ENCODE assay signal across 11 cellular contexts in genomic region chr12:50824914-50825313, GRCh38. TPM values are rescaled to one million over a fixed set of nuclear protein-coding genes. Genes with fewer than 3 reads are reported as not detected.
DNase-seq lines count a peak whose midpoint lies in the region; ATAC-seq, FAIRE-seq and TF ChIP-seq lines count a peak whose summit lies in the region.
"Had no signal": no experiment of that assay in that cellular context is flagged by ENCODE, and none has a peak within 500 bp of the region (broad histone marks: within the 10 kb centered on the region; RNA-seq: fewer than 3 reads in every experiment).

No MANE protein-coding gene starts in this region.

- TF ChIP-seq POLR2A in K562 (conservative IDR thresholded peaks at IDR 0.05), result no peak
- no peak for TF ChIP-seq POLR2A in upper lobe of left lung (IDR thresholded peaks at IDR 0.05)

- H3K36me3 Mint-ChIP-seq in activated T-cell treated with anti-CD3 and anti-CD28 coated beads, Interleukin-2, amount 50 U/mL, for 72 hours (ENCODE audit: insufficient read depth in 2 of 2), result no peaks in the 10 kb centered on the region

- in situ Hi-C loops in K562 (cut with MboI), result loop anchor here (5.0 kb wide), 1 partner anchor 527 kb away; no protein-coding TSS in a partner anchor

- no peak overlapping the region for H3K18ac ChIP-seq in mesenchymal stem cell (ENCODE audit: low read depth in 1 of 2, low read length in 2 of 2)

- H3K4me3 ChIP-seq in K562, result no peak overlapping the region
- H3K4me3 ChIP-seq in mesenchymal stem cell (ENCODE audit: insufficient read depth in 1 of 2, low read depth in 1 of 2, low read length in 2 of 2), result no peak overlapping the region
- no peak overlapping the region for H3K4me3 ChIP-seq in upper lobe of left lung
- H3K4me3 ChIP-seq: HAP-1 had no signal

- peaks cover 0 to 3% of the 10 kb centered on the region in 2 experiments; a peak in 1 of 5 replicates for H3K4me1 ChIP-seq in K562 (replicated peaks in 1 of 2; ENCODE audit: control insufficient read depth in 2 of 2, insufficient read depth in 2 of 2, low read length in 2 of 2)
- H3K4me1 ChIP-seq in mesenchymal stem cell (ENCODE audit: control insufficient read depth, insufficient read depth, low read depth, low read length), result peaks cover 1% of the 10 kb centered on the region
- peaks cover 0 to 4% (median 2%) of the 10 kb centered on the region in 4 donors for H3K4me1 ChIP-seq in upper lobe of left lung

- H3K9me1 ChIP-seq in K562 (ENCODE audit: control insufficient read depth, insufficient read depth, low read length), result no peaks in the 10 kb centered on the region

- no peaks in the 10 kb centered on the region for H3K9me3 ChIP-seq in K562 (replicated peaks; ENCODE audit: control insufficient read depth, insufficient read depth, low read depth, low read length)
- H3K9me3 ChIP-seq in mesenchymal stem cell (ENCODE audit: control insufficient read depth, low read length), result no peaks in the 10 kb centered on the region
- H3K9me3 ChIP-seq in upper lobe of left lung, result no peaks in the 10 kb centered on the region
- H3K9me3 ChIP-seq: HAP-1 had no signal

- no peak for DNase-seq in activated T-cell treated with anti-CD3 and anti-CD28 coated beads, Interleukin-2, amount 50 U/mL, for 72 hours
- DNase-seq in activated T-cell treated with anti-CD3 and anti-CD28 coated beads, Interleukin-2, amount 50 U/mL, for 48 hours, result no peak
- no peak for DNase-seq in K562 (ENCODE audit: extremely low read depth in 1 of 4, low spot score in 3 of 4)
- no peak for DNase-seq in mesenchymal stem cell
- DNase-seq in upper lobe of left lung, result no peak
- no peak for DNase-seq in midbrain (lab: John Stamatoyannopoulos, UW)
- no peak for DNase-seq in GM20000 (ENCODE audit: low spot score)
- DNase-seq: activated CD4-positive, alpha-beta T cell treated with anti-CD3 and anti-CD28 coated beads for 1 hour had no signal

- H2BK120ac ChIP-seq in mesenchymal stem cell (ENCODE audit: low read depth, low read length), result no peak overlapping the region

- H3K4me1 Mint-ChIP-seq in activated T-cell treated with anti-CD3 and anti-CD28 coated beads, Interleukin-2, amount 50 U/mL, for 72 hours (ENCODE audit: low read depth), result peaks cover 9% of the 10 kb centered on the region

- H3K36me3 ChIP-seq in K562 (ENCODE audit: control insufficient read depth, insufficient read depth, low read length) (no peaks in the 10 kb centered on the region), mesenchymal stem cell (ENCODE audit: control insufficient read depth in 1 of 2, insufficient read depth in 2 of 2, low read depth in 1 of 2, low read length in 2 of 2) (peaks cover 4 to 12% of the 10 kb centered on the region in 2 experiments), upper lobe of left lung (peaks cover 0 to 9% (median under 1%) of the 10 kb centered on the region in 4 donors)
- H3K36me3 ChIP-seq: HAP-1 had no signal

- H3K27me3 Mint-ChIP-seq in activated T-cell treated with anti-CD3 and anti-CD28 coated beads, Interleukin-2, amount 50 U/mL, for 72 hours (ENCODE audit: low read depth), result no peaks in the 10 kb centered on the region

- FAIRE-seq in K562 (lab: Jason Lieb, UNC), result no peak

- POLR2A ChIA-PET in K562 (lab: Yijun Ruan, JAX), result interaction anchor here (0.6 to 1.2 kb wide), 5 partner anchors 61 to 199 kb away, joined by 3 to 6 read pairs (median 3); partner anchors contain the start of gene ATF1

- no peak overlapping the region for H3K4ac ChIP-seq in mesenchymal stem cell (ENCODE audit: low read depth in 1 of 2, low read length in 2 of 2)

- intact Hi-C loops in K562 (cut with micrococcal nuclease), result loop anchor here (1.0 to 5.0 kb wide), 6 partner anchors 60 to 527 kb away; a partner anchor contains a TSS

- TF ChIP-seq CTCF in K562 (IDR thresholded peaks at IDR 0.05 in 2 of 3, conservative IDR thresholded peaks at IDR 0.05 in 1 of 3; ENCODE audit: insufficient read depth in 2 of 3, low read depth in 1 of 3, low read length in 3 of 3) (no peak), upper lobe of left lung (IDR thresholded peaks at IDR 0.05) (no peak), GM20000 (IDR thresholded peaks at IDR 0.05; ENCODE audit: extremely low read depth, missing control alignments) (no peak)

- H3K27ac ChIP-seq in K562 (ENCODE audit: extremely low read depth, low read depth, low read length) (peak overlapping the region; percentile 40; the same call in 1 of the 3 replicates), mesenchymal stem cell (ENCODE audit: low read length, poor library complexity, severe bottlenecking) (no peak overlapping the region), upper lobe of left lung (peak overlapping the region; percentile 1 to 31 (median 12))

- no peak overlapping the region; a peak in 1 of 4 replicates for H3K9ac ChIP-seq in K562 (ENCODE audit: insufficient read depth in 1 of 2, low read depth in 2 of 2, low read length in 2 of 2)
- peak overlapping the region; percentile 71 for H3K9ac ChIP-seq in mesenchymal stem cell (ENCODE audit: low read length)

- H3K27ac Mint-ChIP-seq in activated T-cell treated with anti-CD3 and anti-CD28 coated beads, Interleukin-2, amount 50 U/mL, for 72 hours, result peak overlapping the region; percentile 54

- CTCF ChIA-PET in K562 (lab: Yijun Ruan, JAX; ENCODE audit: low intra/inter-chr PET ratio), result interaction anchor here (0.6 to 4.3 kb wide), 8 partner anchors 161 to 671 kb away, joined by 3 to 33 read pairs (median 7); no protein-coding TSS in a partner anchor

- H3K4me2 ChIP-seq in K562 (ENCODE audit: insufficient read depth, low read length) (no peak overlapping the region), mesenchymal stem cell (ENCODE audit: low read length, poor library complexity, severe bottlenecking) (no peak overlapping the region)

- H3K4me3 Mint-ChIP-seq in activated T-cell treated with anti-CD3 and anti-CD28 coated beads, Interleukin-2, amount 50 U/mL, for 72 hours, result no peak overlapping the region

- H3K79me1 ChIP-seq in mesenchymal stem cell (replicated peaks; ENCODE audit: low read length, poor library complexity, severe bottlenecking), result no peaks in the 10 kb centered on the region

- TF ChIP-seq EP300 in K562 (IDR thresholded peaks at IDR 0.05; ENCODE audit: low read length) (no peak), upper lobe of left lung (IDR thresholded peaks at IDR 0.05) (no peak)

- H3K23ac ChIP-seq in mesenchymal stem cell (ENCODE audit: low read length in 2 of 2), result no peak overlapping the region

- no TSS peak for BruUV-seq in K562 (replicated peaks; lab: Mats Ljungman, UMichigan)

- no peak overlapping the region for H4K91ac ChIP-seq in mesenchymal stem cell (ENCODE audit: low read length)

- H4K8ac ChIP-seq in mesenchymal stem cell (ENCODE audit: low read length), result no peak overlapping the region

- H3K79me2 ChIP-seq in K562 (ENCODE audit: control insufficient read depth, insufficient read depth, low read length), result no peaks in the 10 kb centered on the region

- H2BK12ac ChIP-seq in mesenchymal stem cell (ENCODE audit: low read length in 2 of 2), result no peak overlapping the region

- H4K20me1 ChIP-seq in K562 (replicated peaks; ENCODE audit: control insufficient read depth, insufficient read depth, low read length), result no peaks in the 10 kb centered on the region

- no peaks in the 10 kb centered on the region for H3K9me3 Mint-ChIP-seq in activated T-cell treated with anti-CD3 and anti-CD28 coated beads, Interleukin-2, amount 50 U/mL, for 72 hours

- peak overlapping the region; percentile 67 for H2AFZ ChIP-seq in K562 (ENCODE audit: low read depth, low read length)
- H2AFZ ChIP-seq in mesenchymal stem cell (ENCODE audit: low read depth, low read length), result no peak overlapping the region

- no peak overlapping the region for H2BK5ac ChIP-seq in mesenchymal stem cell (ENCODE audit: low read depth, low read length, poor library complexity, severe bottlenecking)

- 24% methylated on average over 4 of the region's 4 CpGs for WGBS in K562 (ENCODE audit: insufficient coverage, low coverage, missing lambda C conversion rate)
- 65% methylated on average over 3 of the region's 4 CpGs for WGBS in mesenchymal stem cell
- 40 to 46% methylated on average over 4 of the region's 4 CpGs for WGBS in upper lobe of left lung, 2 donors

- no peak overlapping the region for H2BK15ac ChIP-seq in mesenchymal stem cell (ENCODE audit: low read depth, poor library complexity, severe bottlenecking)

- no peak overlapping the region for H2AK5ac ChIP-seq in mesenchymal stem cell (ENCODE audit: low read length, severe bottlenecking)

- ATAC-seq in activated T-cell treated with anti-CD3 and anti-CD28 coated beads, Interleukin-2, amount 50 U/mL, for 72 hours (replicated peaks in 1 of 2), result peak; percentile 36 to 49
- ATAC-seq in K562 (peak; percentile 69), upper lobe of left lung (ENCODE audit: low FRiP score in 2 of 2) (peak in 1 of 2 donors; percentile 34), HG03442 (IDR thresholded peaks at IDR 0.05; ENCODE audit: unreplicated experiment) (no peak)

- no peak overlapping the region for H3K14ac ChIP-seq in mesenchymal stem cell (ENCODE audit: low read length in 2 of 2)

- TF ChIP-seq RAD21 in K562 (CRISPR knock-in tag; conservative IDR thresholded peaks at IDR 0.05 in 1 of 2, IDR thresholded peaks at IDR 0.05 in 1 of 2), result no peak

- no peaks in the 10 kb centered on the region for H3K27me3 ChIP-seq in K562 (ENCODE audit: control insufficient read depth in 2 of 2, insufficient read depth in 2 of 2, low read length in 2 of 2)
- H3K27me3 ChIP-seq in mesenchymal stem cell (ENCODE audit: control insufficient read depth in 1 of 2, insufficient read depth in 1 of 2, low read length in 2 of 2), result no peaks in the 10 kb centered on the region
- no peaks in the 10 kb centered on the region for H3K27me3 ChIP-seq in upper lobe of left lung

RNA-seq across cellular contexts. Expression of gene TMPRSS12, which starts 17.8 kb away (rescaled TPM):
- total RNA-seq in activated T-cell treated with anti-CD3 and anti-CD28 coated beads, Interleukin-2, amount 50 U/mL, for 72 hours, result not detected
- not detected in 2 replicates for total RNA-seq in K562 (2011; cell fraction: chromatin; rRNA removed; ENCODE audit: low replicate concordance)
- total RNA-seq in K562 (2011; cell fraction: nucleolus; rRNA removed), result not detected in 2 replicates
- not detected in 2 replicates for total RNA-seq in K562 (2011; cell fraction: nucleoplasm; rRNA removed)
- not detected in 2 replicates for total RNA-seq in K562 (2014; rRNA removed)
- total RNA-seq in K562 (2014; rRNA removed; fragmentation: Illumina TruSeq; extraction: Trizol), result not detected in 2 replicates
- not detected in 2 replicates for total RNA-seq in K562 (2015; rRNA removed; fragmentation: Illumina TruSeq; extraction: Trizol)
- total RNA-seq in K562 (2021), result not detected in 2 replicates
- polyA plus RNA-seq in K562 (2011; rRNA removed), result not detected in 2 replicates
- polyA plus RNA-seq in K562 (2011; cell fraction: cytosol; rRNA removed), result not detected in 2 replicates
- polyA plus RNA-seq in K562 (2011; cell fraction: nucleus; rRNA removed), result not detected in 2 replicates
- polyA plus RNA-seq in K562 (2012), result not detected in 2 replicates
- not detected in 2 replicates for polyA plus RNA-seq in K562 (2014; fragmentation: Illumina TruSeq; extraction: Trizol)
- under 1 TPM in 1 of 2 experiments, not detected in 1; 0.04 TPM for polyA plus RNA-seq in K562 (2014; fragmentation: Nextera tagmentation; extraction: Ambion mirVana)
- polyA plus RNA-seq in K562 (2014; rRNA removed), result not detected in 2 replicates
- not detected in 2 replicates for polyA minus RNA-seq in K562 (2011; rRNA and poly(A)+ RNA removed)
- polyA minus RNA-seq in K562 (2011; cell fraction: cytosol; rRNA and poly(A)+ RNA removed), result not detected in 2 replicates
- not detected in 2 replicates for polyA minus RNA-seq in K562 (2011; cell fraction: nucleus; rRNA and poly(A)+ RNA removed)
- polyA plus RNA-seq in mesenchymal stem cell (2013, experiment 1 of 2), result not detected
- not detected for polyA plus RNA-seq in mesenchymal stem cell (2013, experiment 2 of 2)
- total RNA-seq in upper lobe of left lung, result not detected
- total RNA-seq: urinary bladder had no signal
- polyA plus RNA-seq: urinary bladder had no signal
